1 cellular context compared by ENCODE assay signal in genomic region chr17:39867084-39867890, GRCh38.
TF ChIP-seq lines count a peak whose summit lies in the region.

No MANE protein-coding gene starts in this region.

TF ChIP-seq in GM12878, 131 proteins besides CTCF, POLR2A, EP300 and RAD21 (continues in another document):
- TF ChIP-seq RELB (IDR thresholded peaks at IDR 0.05; ENCODE audit: low read depth) (peak; percentile 93), NRF1 (conservative IDR thresholded peaks at IDR 0.05; ENCODE audit: low read depth, low read length) (no peak), REST (IDR thresholded peaks at IDR 0.05; ENCODE audit: low read depth, low read length) (no peak), MEF2A (IDR thresholded peaks at IDR 0.05; ENCODE audit: insufficient read depth, low read depth, low read length) (peak; percentile 98), CUX1 (IDR thresholded peaks at IDR 0.05; ENCODE audit: insufficient replicate concordance, low read depth, low read length) (peak; percentile 50), BCL11A (IDR thresholded peaks at IDR 0.05; ENCODE audit: low read depth, low read length) (no peak; the same call in 1 of the 2 replicates), USF1 (IDR thresholded peaks at IDR 0.05; ENCODE audit: borderline replicate concordance, extremely low read length, insufficient read depth, low read depth, low read length) (no peak), IKZF1 (conservative IDR thresholded peaks at IDR 0.05) (peak; percentile 9), SUZ12 (IDR thresholded peaks at IDR 0.05; ENCODE audit: unreplicated experiment) (no peak), CHD4 (IDR thresholded peaks at IDR 0.05) (no peak; the same call in 1 of the 2 replicates), BRCA1 (IDR thresholded peaks at IDR 0.05; ENCODE audit: low read depth, low read length) (no peak), CHD1 (IDR thresholded peaks at IDR 0.05; ENCODE audit: low read depth, low read length) (peak; percentile 65; the same call in 1 of the 2 replicates), ZNF384 (IDR thresholded peaks at IDR 0.05; ENCODE audit: borderline replicate concordance, low read depth, low read length) (no peak), CBX3 (IDR thresholded peaks at IDR 0.05; ENCODE audit: borderline replicate concordance, low read depth) (no peak), TCF3 (IDR thresholded peaks at IDR 0.05; ENCODE audit: borderline replicate concordance, insufficient read depth, low read depth, low read length) (no peak), NR2F1 (conservative IDR thresholded peaks at IDR 0.05) (no peak; the same call in none of the 2 replicates), FOXK2 (IDR thresholded peaks at IDR 0.05) (no peak), CREB1 (IDR thresholded peaks at IDR 0.05; ENCODE audit: low read depth) (peak; percentile 65; the same call in 1 of the 2 replicates), SMAD5 (IDR thresholded peaks at IDR 0.05; ENCODE audit: low read depth) (peak; percentile 51; the same call in 1 of the 2 replicates), RBBP5 (conservative IDR thresholded peaks at IDR 0.05) (peak; percentile 84; the same call in 1 of the 2 replicates), IRF3 (IDR thresholded peaks at IDR 0.05) (no peak), BMI1 (IDR thresholded peaks at IDR 0.05; ENCODE audit: borderline replicate concordance) (no peak), TAF1 (IDR thresholded peaks at IDR 0.05; ENCODE audit: borderline replicate concordance, low read depth, low read length) (peak; percentile 35; the same call in 1 of the 2 replicates), NFXL1 (IDR thresholded peaks at IDR 0.05; ENCODE audit: borderline replicate concordance) (no peak), NFYA (IDR thresholded peaks at IDR 0.05; ENCODE audit: borderline replicate concordance, low read depth, low read length) (no peak), JUNB (IDR thresholded peaks at IDR 0.05) (peak; percentile 97), SMAD1 (IDR thresholded peaks at IDR 0.05; ENCODE audit: low read depth, partially characterized antibody) (peak; percentile 74), CHD2 (IDR thresholded peaks at IDR 0.05; ENCODE audit: borderline replicate concordance, low read depth, low read length) (no peak), ZNF24 (IDR thresholded peaks at IDR 0.05) (no peak), SMARCA5 (IDR thresholded peaks at IDR 0.05) (peak; percentile 94), IKZF2 (IDR thresholded peaks at IDR 0.05) (peak; percentile 77 to 80), BHLHE40 (IDR thresholded peaks at IDR 0.05; ENCODE audit: borderline replicate concordance in 1 of 2, low read depth in 2 of 2, low read length in 1 of 2) (peak; percentile 98 to 99), CEBPB (IDR thresholded peaks at IDR 0.05; ENCODE audit: borderline replicate concordance in 1 of 2, low read depth in 2 of 2, low read length in 2 of 2) (peak in 1 of 2 experiments; percentile 96; a peak in 2 of 4 replicates), FOXM1 (IDR thresholded peaks at IDR 0.05; ENCODE audit: low read depth, low read length) (peak; percentile 95), RUNX3 (IDR thresholded peaks at IDR 0.05; ENCODE audit: low read length) (peak; percentile 94), BCLAF1 (IDR thresholded peaks at IDR 0.05) (no peak), ASH2L (IDR thresholded peaks at IDR 0.05; ENCODE audit: borderline replicate concordance, low read depth) (peak; percentile 88; the same call in 1 of the 2 replicates), PKNOX1 (IDR thresholded peaks at IDR 0.05) (peak; percentile 41; the same call in 1 of the 2 replicates), NR2C2 (IDR thresholded peaks at IDR 0.05; ENCODE audit: borderline replicate concordance, control insufficient read depth, insufficient read length, low read depth) (no peak), CREM (IDR thresholded peaks at IDR 0.05; ENCODE audit: low read depth) (peak; percentile 83), SREBF2 (IDR thresholded peaks at IDR 0.05; ENCODE audit: low read length) (no peak), IRF5 (IDR thresholded peaks at IDR 0.05; ENCODE audit: borderline replicate concordance) (no peak), SMC3 (IDR thresholded peaks at IDR 0.05; ENCODE audit: borderline replicate concordance, low read length) (no peak), MXI1 (IDR thresholded peaks at IDR 0.05; ENCODE audit: low read depth, low read length) (peak; percentile 53; the same call in 1 of the 2 replicates), ATF7 (IDR thresholded peaks at IDR 0.05; ENCODE audit: low read depth) (peak; percentile 61), STAT3 (IDR thresholded peaks at IDR 0.05; ENCODE audit: low read depth, low read length) (0 out of 2 replicates have a peak, but pooled peaks have one; percentile 73), RFX5 (IDR thresholded peaks at IDR 0.05; ENCODE audit: low read depth, low read length) (no peak), BACH1 (IDR thresholded peaks at IDR 0.05; ENCODE audit: borderline replicate concordance) (no peak; the same call in 1 of the 2 replicates)
